In the genomic region with DNA sequence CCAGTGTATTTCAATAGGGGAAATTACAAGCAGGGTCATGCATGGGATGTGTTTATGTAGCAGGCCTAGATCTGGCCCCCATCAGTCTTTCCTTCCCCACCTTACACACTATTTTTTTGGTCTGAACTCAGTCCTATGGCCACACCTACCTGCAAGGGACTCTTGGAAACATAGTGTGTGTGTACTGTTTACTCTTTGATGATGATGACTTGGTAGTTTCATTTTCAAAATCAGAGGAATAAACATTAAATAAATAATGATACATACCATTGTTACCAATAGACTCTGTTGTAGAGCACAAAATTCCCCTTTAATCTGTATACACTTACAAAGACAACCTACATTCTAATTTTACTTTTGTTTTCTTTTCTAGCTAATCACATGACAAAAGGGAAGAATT, we compare ENCODE assay signal across 21 cellular contexts.
DNase-seq lines count a peak whose midpoint lies in the region; ATAC-seq and TF ChIP-seq lines count a peak whose summit lies in the region.
"Had no signal": no experiment of that assay in that cellular context is flagged by ENCODE, and none has a peak within 500 bp of the region (broad histone marks: within the 10 kb centered on the region; RNA-seq: fewer than 3 reads in every experiment).

No MANE protein-coding gene starts in this region.

- no peak for DNase-seq in activated CD4-positive, CD25-positive, alpha-beta regulatory T cell treated with anti-CD3 and anti-CD28 coated beads, Interleukin-2, amount 50 U/mL, for 72 hours
- DNase-seq in DND-41, result no peak
- DNase-seq in IMR-90, result no peak
- no peak for DNase-seq in activated naive CD8-positive, alpha-beta T cell treated with anti-CD3 and anti-CD28 coated beads for 36 hours
- no peak for DNase-seq in activated T-cell treated with anti-CD3 and anti-CD28 coated beads for 4 hours
- no peak for DNase-seq in hepatocyte (ENCODE audit: low spot score)
- DNase-seq: Caco-2; CD8-positive, alpha-beta T cell; DMS153; EL; GF-D8; GM23248; H7; HCEC 1CT had no signal

- H4K5ac ChIP-seq in IMR-90 (ENCODE audit: low read depth, low read length), result no peak overlapping the region

- H3K36me3 Mint-ChIP-seq in activated naive CD8-positive, alpha-beta T cell treated with anti-CD3 and anti-CD28 coated beads for 36 hours, result peaks cover 49% of the 10 kb centered on the region

- no peak overlapping the region for H4K8ac ChIP-seq in IMR-90 (ENCODE audit: low read depth in 2 of 2, low read length in 2 of 2)

- H2AK9ac ChIP-seq in IMR-90 (replicated peaks; ENCODE audit: low read depth, low read length, poor library complexity), result no peak overlapping the region

- ATAC-seq in activated CD4-positive, CD25-positive, alpha-beta regulatory T cell treated with anti-CD3 and anti-CD28 coated beads, Interleukin-2, amount 50 U/mL, for 24 hours, result peak; percentile 88 to 89
- ATAC-seq in DND-41 (ENCODE audit: insufficient read depth, low read depth) (peak; percentile 35; the same call in 1 of the 3 replicates), IMR-90 (ENCODE audit: low read depth) (no peak; the same call in 1 of the 2 replicates), HG03025 (IDR thresholded peaks at IDR 0.05; ENCODE audit: low FRiP score, unreplicated experiment) (no peak)
- ATAC-seq: CD8-positive, alpha-beta T cell had no signal

- no peak overlapping the region for H3K18ac ChIP-seq in IMR-90 (ENCODE audit: low read depth, low read length)

- H3K4me1 ChIP-seq in DND-41 (ENCODE audit: insufficient read depth, low read length) (no peaks in the 10 kb centered on the region), IMR-90 (ENCODE audit: control insufficient read depth, insufficient read depth, low read length) (peaks cover 9% of the 10 kb centered on the region), hepatocyte (ENCODE audit: insufficient read depth) (no peaks in the 10 kb centered on the region)
- H3K4me1 ChIP-seq: BLaER1, Caco-2 had no signal

- H4K20me1 ChIP-seq in DND-41 (ENCODE audit: insufficient read depth, low read length), result peaks cover 12% of the 10 kb centered on the region
- H4K20me1 ChIP-seq in IMR-90 (ENCODE audit: insufficient read depth, low read length), result peaks cover 18% of the 10 kb centered on the region
- H4K20me1 ChIP-seq in hepatocyte (ENCODE audit: insufficient read depth, poor library complexity, severe bottlenecking), result no peaks in the 10 kb centered on the region
- H4K20me1 ChIP-seq: BLaER1 had no signal

- H3K9me3 ChIP-seq in DND-41 (ENCODE audit: insufficient read depth, low read length, severe bottlenecking), result peaks cover 21% of the 10 kb centered on the region
- H3K9me3 ChIP-seq in IMR-90 (ENCODE audit: control insufficient read depth, insufficient read depth, low read length), result peaks cover 9% of the 10 kb centered on the region
- peaks cover 17% of the 10 kb centered on the region for H3K9me3 ChIP-seq in hepatocyte (ENCODE audit: low read depth)

- intact Hi-C loops in IMR-90 (cut with micrococcal nuclease), result no loop called here

- H2AFZ ChIP-seq in DND-41 (ENCODE audit: low read depth, low read length), result no peak overlapping the region
- no peak overlapping the region for H2AFZ ChIP-seq in IMR-90 (replicated peaks; ENCODE audit: low read length, poor library complexity)
- H2AFZ ChIP-seq in hepatocyte, result no peak overlapping the region
- H2AFZ ChIP-seq: GM23248 had no signal

- no TSS peak for BruUV-seq in IMR-90 (replicated peaks; lab: Mats Ljungman, UMichigan)

- no peak overlapping the region for H3K4me3 ChIP-seq in DND-41 (ENCODE audit: low read depth in 1 of 2, low read length in 2 of 2)
- no peak overlapping the region for H3K4me3 ChIP-seq in IMR-90 (ENCODE audit: insufficient read depth, low read depth, low read length)
- H3K4me3 ChIP-seq in hepatocyte, result no peak overlapping the region
- H3K4me3 ChIP-seq: BLaER1, GM23248 had no signal

- H2BK120ac ChIP-seq in IMR-90 (ENCODE audit: low read depth, low read length), result no peak overlapping the region

- H3K9me2 ChIP-seq in hepatocyte (replicated peaks; ENCODE audit: insufficient read depth), result no peaks in the 10 kb centered on the region

- H3K27ac ChIP-seq in DND-41 (ENCODE audit: low read length), result no peak overlapping the region
- no peak overlapping the region for H3K27ac ChIP-seq in IMR-90 (ENCODE audit: insufficient read depth, low read length)
- no peak overlapping the region for H3K27ac ChIP-seq in hepatocyte
- H3K27ac ChIP-seq: 22Rv1, BLaER1, C4-2B, GM23248 had no signal

- H3K4ac ChIP-seq in IMR-90 (ENCODE audit: low read depth, low read length), result no peak overlapping the region

- H3K4me2 ChIP-seq in DND-41 (ENCODE audit: insufficient read depth, low read length) (no peak overlapping the region), IMR-90 (ENCODE audit: low read depth, low read length) (no peak overlapping the region), hepatocyte (no peak overlapping the region)
- H3K4me2 ChIP-seq: BLaER1 had no signal

- no peak overlapping the region for H2BK15ac ChIP-seq in IMR-90 (ENCODE audit: low read depth, low read length)

- no peak for TF ChIP-seq RAD21 in IMR-90 (IDR thresholded peaks at IDR 0.05; ENCODE audit: low read length)

- in situ Hi-C loops in IMR-90 (cut with MboI; ENCODE audit: low sequenced_read_pairs), result loop anchor here (10.0 kb wide), 1 partner anchor 765 kb away; no protein-coding TSS in a partner anchor

- H3K4me3 Mint-ChIP-seq in activated naive CD8-positive, alpha-beta T cell treated with anti-CD3 and anti-CD28 coated beads for 36 hours, result no peak overlapping the region
- H3K4me3 Mint-ChIP-seq: B cell; CD4-positive, CD25-positive, alpha-beta regulatory T cell; CD8-positive, alpha-beta T cell had no signal

- peak overlapping the region; percentile 72; the same call in 1 of the 2 replicates for H3K23ac ChIP-seq in IMR-90 (ENCODE audit: low read depth, low read length)

- 0 out of 2 replicates have a peak overlapping the region, but pooled peaks have one; percentile 59 for H3K14ac ChIP-seq in IMR-90 (replicated peaks; ENCODE audit: low read depth, low read length)

- no peak overlapping the region for H4K91ac ChIP-seq in IMR-90 (ENCODE audit: insufficient read depth, low read depth, low read length)

- H2BK20ac ChIP-seq in IMR-90 (ENCODE audit: low read depth, low read length), result no peak overlapping the region

- CTCF ChIA-PET in IMR-90 (lab: Yijun Ruan, JAX), result no interaction called here

- H3K27me3 ChIP-seq in DND-41 (ENCODE audit: insufficient read depth, low read length, poor library complexity), result no peaks in the 10 kb centered on the region
- no peaks in the 10 kb centered on the region for H3K27me3 ChIP-seq in IMR-90 (ENCODE audit: control insufficient read depth, insufficient read depth, low read length)
- H3K27me3 ChIP-seq in hepatocyte, result no peaks in the 10 kb centered on the region
- H3K27me3 ChIP-seq: BLaER1 had no signal

- H3K9me3 Mint-ChIP-seq in activated naive CD8-positive, alpha-beta T cell treated with anti-CD3 and anti-CD28 coated beads for 36 hours, result peaks cover 32% of the 10 kb centered on the region

- H3K79me2 ChIP-seq in DND-41 (ENCODE audit: insufficient read depth, low read length) (peaks cover 37% of the 10 kb centered on the region), hepatocyte (no peaks in the 10 kb centered on the region)

- no peak overlapping the region for H3K56ac ChIP-seq in IMR-90 (ENCODE audit: extremely low read depth, insufficient read depth, low read length)

- H3K79me1 ChIP-seq in IMR-90 (ENCODE audit: low read depth in 1 of 2, low read length in 2 of 2), result peaks cover 32 to 52% of the 10 kb centered on the region in 2 experiments

- peak overlapping the region; percentile 40 for H2BK5ac ChIP-seq in IMR-90 (ENCODE audit: low read depth, low read length, poor library complexity, severe bottlenecking)

- peaks cover 1% of the 10 kb centered on the region for H3K4me1 Mint-ChIP-seq in activated naive CD8-positive, alpha-beta T cell treated with anti-CD3 and anti-CD28 coated beads for 36 hours
- H3K4me1 Mint-ChIP-seq: B cell had no signal

- dilution Hi-C loops in IMR-90 (cut with HindIII; ENCODE audit: low sequenced_read_pairs, unreplicated experiment), result no loop called here

- H3K9ac ChIP-seq in DND-41 (ENCODE audit: low read depth, low read length), result no peak overlapping the region
- no peak overlapping the region for H3K9ac ChIP-seq in IMR-90 (ENCODE audit: low read depth, low read length)
- H3K9ac ChIP-seq: BLaER1, GM23248 had no signal

- H3K36me3 ChIP-seq in DND-41 (ENCODE audit: insufficient read depth, low read length), result peaks cover 98% of the 10 kb centered on the region
- peaks cover 34% of the 10 kb centered on the region for H3K36me3 ChIP-seq in IMR-90 (ENCODE audit: control insufficient read depth, insufficient read depth, low read length)
- no peaks in the 10 kb centered on the region for H3K36me3 ChIP-seq in hepatocyte (replicated peaks; ENCODE audit: insufficient read depth, low read depth)

- TF ChIP-seq POLR2A in IMR-90 (IDR thresholded peaks at IDR 0.05; ENCODE audit: low read depth, low read length), result no peak

- no peaks in the 10 kb centered on the region for H3K27me3 Mint-ChIP-seq in activated naive CD8-positive, alpha-beta T cell treated with anti-CD3 and anti-CD28 coated beads for 36 hours
- H3K27me3 Mint-ChIP-seq: B cell; CD4-positive, CD25-positive, alpha-beta regulatory T cell had no signal

- peak overlapping the region; percentile 14 for H3K27ac Mint-ChIP-seq in activated naive CD8-positive, alpha-beta T cell treated with anti-CD3 and anti-CD28 coated beads for 36 hours
- H3K27ac Mint-ChIP-seq: B cell; CD8-positive, alpha-beta T cell had no signal

- no peak overlapping the region for H2AK5ac ChIP-seq in IMR-90 (ENCODE audit: low read depth, low read length)

- H3K9me1 ChIP-seq in IMR-90 (ENCODE audit: insufficient read depth, low read length), result peaks cover 19% of the 10 kb centered on the region

- POLR2A ChIA-PET in IMR-90 (lab: Charles Lee; ENCODE audit: unreplicated experiment), result no interaction called here

- TF ChIP-seq CTCF in DND-41 (IDR thresholded peaks at IDR 0.05; ENCODE audit: borderline replicate concordance, extremely low read depth, low read length, poor library complexity, severe bottlenecking) (no peak), IMR-90 (conservative IDR thresholded peaks at IDR 0.05; ENCODE audit: low read depth, low read length) (no peak), hepatocyte (IDR thresholded peaks at IDR 0.05; ENCODE audit: poor library complexity) (no peak)

TF ChIP-seq in IMR-90, 13 proteins besides CTCF, POLR2A, EP300 and RAD21 (continues in another document):
- TF ChIP-seq BHLHE40 (IDR thresholded peaks at IDR 0.05; ENCODE audit: low read depth, low read length) (no peak), NFE2L2 (IDR thresholded peaks at IDR 0.05; ENCODE audit: low read depth, low read length) (no peak), MAZ (IDR thresholded peaks at IDR 0.05; ENCODE audit: borderline replicate concordance, low read depth, low read length) (no peak), MXI1 (IDR thresholded peaks at IDR 0.05; ENCODE audit: borderline replicate concordance, low read depth, low read length) (no peak), MAFK (IDR thresholded peaks at IDR 0.05; ENCODE audit: low read depth, low read length) (no peak), SMC3 (IDR thresholded peaks at IDR 0.05; ENCODE audit: low read depth, low read length) (no peak), FOS (IDR thresholded peaks at IDR 0.05; ENCODE audit: low read depth, low read length) (no peak), RFX5 (IDR thresholded peaks at IDR 0.05; ENCODE audit: low read depth, low read length) (no peak), RCOR1 (IDR thresholded peaks at IDR 0.05; ENCODE audit: insufficient replicate concordance, low read length) (no peak)

Comparison
In these comparisons a context has a peak if more than half of its experiments do, and no peak if none do; other contexts are left out.
1. ATAC-seq: peak in activated CD4-positive, CD25-positive, alpha-beta regulatory T cell treated with anti-CD3 and anti-CD28 coated beads, Interleukin-2, amount 50 U/mL, for 24 hours (2 of 2) and DND-41 (single experiment); none in IMR-90 (single experiment) and HG03025 (single experiment).